ENCODE assay signal across 32 cellular contexts in genomic region chr9:78994476-78994875, GRCh38.
"Had no signal": no experiment of that assay in that cellular context is flagged by ENCODE, and none has a peak within 500 bp of the region (broad histone marks: within the 10 kb centered on the region; RNA-seq: fewer than 3 reads in every experiment).

No MANE protein-coding gene starts in this region.

- H3K27me3 ChIP-seq: ascending aorta, cardiac muscle cell, colonic mucosa, gastroesophageal sphincter, hepatocyte, pancreas, stomach, thyroid gland, upper lobe of right lung had no signal

- H3K27ac ChIP-seq: ascending aorta, cardiac muscle cell, colonic mucosa, epithelial cell of prostate, gastroesophageal sphincter, hepatocyte, pancreas, prostate gland, stomach, thyroid gland, upper lobe of right lung had no signal

- H3K36me3 ChIP-seq: ascending aorta, cardiac muscle cell, colonic mucosa, gastroesophageal sphincter, pancreas, prostate gland, stomach, thyroid gland, upper lobe of right lung had no signal

- H3K4me3 Mint-ChIP-seq: activated naive CD8-positive, alpha-beta T cell treated with anti-CD3 and anti-CD28 coated beads for 36 hours; brain; mesothelial cell of epicardium; naive thymus-derived CD4-positive, alpha-beta T cell; stimulated activated memory B cell treated with anti-CD40 and anti-IgM and Interleukin-4, amounts not matched to agents 10 μg/mL and 1 μg/mL and 100 μg/mL, for 72 hours had no signal

- H3K4me3 ChIP-seq: ascending aorta, cardiac muscle cell, colonic mucosa, gastroesophageal sphincter, hepatocyte, pancreas, prostate gland, stomach, thyroid gland, upper lobe of right lung had no signal

- H3K27me3 Mint-ChIP-seq: activated naive CD8-positive, alpha-beta T cell treated with anti-CD3 and anti-CD28 coated beads for 36 hours; naive thymus-derived CD4-positive, alpha-beta T cell; stimulated activated memory B cell treated with anti-CD40 and anti-IgM and Interleukin-4, amounts not matched to agents 10 μg/mL and 1 μg/mL and 100 μg/mL, for 72 hours had no signal

- H3K4me1 Mint-ChIP-seq: activated naive CD8-positive, alpha-beta T cell treated with anti-CD3 and anti-CD28 coated beads for 36 hours; mesothelial cell of epicardium; naive thymus-derived CD4-positive, alpha-beta T cell; stimulated activated memory B cell treated with anti-CD40 and anti-IgM and Interleukin-4, amounts not matched to agents 10 μg/mL and 1 μg/mL and 100 μg/mL, for 72 hours had no signal

- H3K79me2 ChIP-seq: hepatocyte had no signal

- H2AFZ ChIP-seq: hepatocyte had no signal

- H3K27ac Mint-ChIP-seq: activated naive CD8-positive, alpha-beta T cell treated with anti-CD3 and anti-CD28 coated beads for 36 hours; brain; mesothelial cell of epicardium; naive thymus-derived CD4-positive, alpha-beta T cell; stimulated activated memory B cell treated with anti-CD40 and anti-IgM and Interleukin-4, amounts not matched to agents 10 μg/mL and 1 μg/mL and 100 μg/mL, for 72 hours had no signal

- H3K36me3 Mint-ChIP-seq: activated naive CD8-positive, alpha-beta T cell treated with anti-CD3 and anti-CD28 coated beads for 36 hours; brain; mesothelial cell of epicardium; naive thymus-derived CD4-positive, alpha-beta T cell; stimulated activated memory B cell treated with anti-CD40 and anti-IgM and Interleukin-4, amounts not matched to agents 10 μg/mL and 1 μg/mL and 100 μg/mL, for 72 hours had no signal

- DNase-seq: activated CD4-positive, alpha-beta T cell treated with anti-CD3 and anti-CD28 coated beads for 4 hours; activated CD4-positive, alpha-beta T cell treated with anti-CD3 and anti-CD28 coated beads, Interleukin-2, amount 50 U/mL, for 4 hours; activated effector memory CD4-positive, alpha-beta T cell treated with Interleukin-2 at 50 U/mL for 16 hours; activated naive CD4-positive, alpha-beta T cell treated with Interleukin-2 at 50 U/mL for 16 hours; activated naive CD8-positive, alpha-beta T cell treated with anti-CD3 and anti-CD28 coated beads for 36 hours; activated T-cell treated with anti-CD3 and anti-CD28 coated beads for 4 hours; cerebellar nuclear complex; colonic mucosa; effector CD8-positive, alpha-beta T cell; left cardiac atrium; left ventricle myocardium superior; naive thymus-derived CD4-positive, alpha-beta T cell; nucleus accumbens; pancreas; retina; small intestine; stimulated activated CD4-positive, alpha-beta T cell treated with anti-CD3 and anti-CD28 coated beads, Interleukin-1b, Interleukin-23, amount 100 ng/mL, for 48 hours; stimulated activated CD4-positive, alpha-beta T cell treated with anti-CD3 and anti-CD28 coated beads, Interleukin-4, amount 100 ng/mL, for 4 hours; stimulated activated CD8-positive, alpha-beta memory T cell treated with anti-CD3 and anti-CD28 coated beads, Interleukin-4, amount 100 ng/mL, for 48 hours; stomach; thyroid gland; upper lobe of right lung had no signal

- H3K4me2 ChIP-seq: hepatocyte had no signal

- H3K9me3 Mint-ChIP-seq: activated naive CD8-positive, alpha-beta T cell treated with anti-CD3 and anti-CD28 coated beads for 36 hours had no signal

- H3K4me1 ChIP-seq: ascending aorta, colonic mucosa, gastroesophageal sphincter, pancreas, prostate gland, stomach, thyroid gland, upper lobe of right lung had no signal

- ATAC-seq: gastroesophageal sphincter; left cardiac atrium; left ventricle myocardium superior; naive thymus-derived CD4-positive, alpha-beta T cell; pancreas; sciatic nerve; stimulated activated memory B cell treated with anti-CD40 and anti-IgM and Interleukin-4, amounts not matched to agents 10 μg/mL and 1 μg/mL and 100 μg/mL, for 72 hours; upper lobe of right lung had no signal

- H3K9me3 ChIP-seq: ascending aorta, colonic mucosa, gastroesophageal sphincter, pancreas, prostate gland, stomach, thyroid gland, upper lobe of right lung had no signal
